20 cellular contexts compared by ENCODE assay signal in the genomic region with DNA sequence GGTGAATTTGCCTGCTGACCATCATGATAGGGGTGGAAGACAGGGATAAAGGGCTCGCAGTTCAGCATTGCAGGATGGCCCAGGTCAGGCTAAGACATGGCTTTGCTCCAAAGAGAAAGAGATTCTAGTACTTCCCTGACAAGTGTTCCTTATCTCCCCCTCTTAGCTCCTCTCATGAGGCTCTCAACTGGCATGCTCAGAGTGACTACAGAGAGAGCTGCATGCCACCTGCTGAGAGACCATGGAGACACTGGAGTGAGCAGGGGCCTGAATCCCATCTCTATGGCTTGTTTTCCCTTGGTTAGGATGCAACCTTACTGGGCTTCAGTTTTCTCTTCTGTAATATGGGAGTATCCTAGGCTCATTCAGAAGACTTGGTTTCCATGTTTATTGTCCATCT.
DNase-seq lines count a peak whose midpoint lies in the region; ATAC-seq lines count a peak whose summit lies in the region.
"Had no signal": no experiment of that assay in that cellular context is flagged by ENCODE, and none has a peak within 500 bp of the region (broad histone marks: within the 10 kb centered on the region; RNA-seq: fewer than 3 reads in every experiment).

No MANE protein-coding gene starts in this region.

- peak overlapping the region; percentile 47 for H3K27ac Mint-ChIP-seq in activated naive CD8-positive, alpha-beta T cell treated with anti-CD3 and anti-CD28 coated beads, Interleukin-2, amount 10 ng/mL, durations not matched to agents 7 days and 5 days
- no peak overlapping the region for H3K27ac Mint-ChIP-seq in activated naive CD8-positive, alpha-beta T cell treated with anti-CD3 and anti-CD28 coated beads, Interleukin-2, amount 50 U/mL, for 24 hours
- H3K27ac Mint-ChIP-seq in memory B cell, result peak overlapping the region; percentile 49
- peak overlapping the region; percentile 13 for H3K27ac Mint-ChIP-seq in stimulated activated memory B cell treated with anti-CD40 and anti-IgM and Interleukin-4, amounts not matched to agents 10 μg/mL and 1 μg/mL and 100 μg/mL, for 72 hours

- no peaks in the 10 kb centered on the region for H3K27me3 Mint-ChIP-seq in activated naive CD8-positive, alpha-beta T cell treated with anti-CD3 and anti-CD28 coated beads, Interleukin-2, amount 10 ng/mL, durations not matched to agents 7 days and 5 days
- no peaks in the 10 kb centered on the region for H3K27me3 Mint-ChIP-seq in activated naive CD8-positive, alpha-beta T cell treated with anti-CD3 and anti-CD28 coated beads, Interleukin-2, amount 50 U/mL, for 24 hours
- no peaks in the 10 kb centered on the region for H3K27me3 Mint-ChIP-seq in memory B cell
- H3K27me3 Mint-ChIP-seq in stimulated activated memory B cell treated with anti-CD40 and anti-IgM and Interleukin-4, amounts not matched to agents 10 μg/mL and 1 μg/mL and 100 μg/mL, for 72 hours, result no peaks in the 10 kb centered on the region

- DNase-seq in NCI-H1417 (lab: John Stamatoyannopoulos, UW), result peak in 2 of 3 experiments; percentile 11 to 19
- no peak for DNase-seq in NCI-H1417 treated with DMSO at 0.1 percent for 48 hours (lab: John Stamatoyannopoulos, UW)
- no peak for DNase-seq in activated naive CD8-positive, alpha-beta T cell treated with anti-CD3 and anti-CD28 coated beads, Interleukin-2, amount 10 ng/mL, durations not matched to agents 7 days and 5 days
- DNase-seq in activated naive CD8-positive, alpha-beta T cell treated with anti-CD3 and anti-CD28 coated beads, Interleukin-2, amount 50 U/mL, for 24 hours, result no peak
- no peak for DNase-seq in memory B cell (ENCODE audit: low spot score in 2 of 2)
- no peak for DNase-seq in NCI-H748 treated with DMSO at 0.1 percent for 48 hours (lab: John Stamatoyannopoulos, UW)
- DNase-seq in H4 (ENCODE audit: low spot score), result no peak
- DNase-seq: AML-193; Caco-2; DMS153; GF-D8; IMR-90; NCI-H1436 treated with DMSO at 0.1 percent for 48 hours; NCI-H2029; NCI-H2171 treated with DMSO at 0.1 percent for 48 hours; NK-92 treated with Interleukin-12 subunit alpha and Interleukin-12 subunit beta, amount 100 ng/mL, for 24 hours; Peyer's patch had no signal

- H3K9me3 Mint-ChIP-seq in activated naive CD8-positive, alpha-beta T cell treated with anti-CD3 and anti-CD28 coated beads, Interleukin-2, amount 10 ng/mL, durations not matched to agents 7 days and 5 days, result no peaks in the 10 kb centered on the region
- no peaks in the 10 kb centered on the region for H3K9me3 Mint-ChIP-seq in activated naive CD8-positive, alpha-beta T cell treated with anti-CD3 and anti-CD28 coated beads, Interleukin-2, amount 50 U/mL, for 24 hours
- H3K9me3 Mint-ChIP-seq in memory B cell, result no peaks in the 10 kb centered on the region
- H3K9me3 Mint-ChIP-seq in stimulated activated memory B cell treated with anti-CD40 and anti-IgM and Interleukin-4, amounts not matched to agents 10 μg/mL and 1 μg/mL and 100 μg/mL, for 72 hours, result no peaks in the 10 kb centered on the region

- peaks cover 24% of the 10 kb centered on the region for H3K36me3 Mint-ChIP-seq in activated naive CD8-positive, alpha-beta T cell treated with anti-CD3 and anti-CD28 coated beads, Interleukin-2, amount 10 ng/mL, durations not matched to agents 7 days and 5 days
- peaks cover 2% of the 10 kb centered on the region for H3K36me3 Mint-ChIP-seq in activated naive CD8-positive, alpha-beta T cell treated with anti-CD3 and anti-CD28 coated beads, Interleukin-2, amount 50 U/mL, for 24 hours (ENCODE audit: low read depth)
- peaks cover 16% of the 10 kb centered on the region for H3K36me3 Mint-ChIP-seq in memory B cell
- peaks cover 11% of the 10 kb centered on the region for H3K36me3 Mint-ChIP-seq in stimulated activated memory B cell treated with anti-CD40 and anti-IgM and Interleukin-4, amounts not matched to agents 10 μg/mL and 1 μg/mL and 100 μg/mL, for 72 hours

- no peak overlapping the region for H3K4me3 Mint-ChIP-seq in activated naive CD8-positive, alpha-beta T cell treated with anti-CD3 and anti-CD28 coated beads, Interleukin-2, amount 10 ng/mL, durations not matched to agents 7 days and 5 days
- no peak overlapping the region for H3K4me3 Mint-ChIP-seq in activated naive CD8-positive, alpha-beta T cell treated with anti-CD3 and anti-CD28 coated beads, Interleukin-2, amount 50 U/mL, for 24 hours
- H3K4me3 Mint-ChIP-seq in memory B cell, result no peak overlapping the region
- no peak overlapping the region for H3K4me3 Mint-ChIP-seq in stimulated activated memory B cell treated with anti-CD40 and anti-IgM and Interleukin-4, amounts not matched to agents 10 μg/mL and 1 μg/mL and 100 μg/mL, for 72 hours

- POLR2A ChIA-PET in activated naive CD8-positive, alpha-beta T cell treated with anti-CD3 and anti-CD28 coated beads, Interleukin-2, amount 10 ng/mL, durations not matched to agents 7 days and 5 days (lab: Charles Lee), result no interaction called here

- ATAC-seq in activated naive CD8-positive, alpha-beta T cell treated with anti-CD3 and anti-CD28 coated beads, Interleukin-2, amount 10 ng/mL, durations not matched to agents 7 days and 5 days (ENCODE audit: low read depth), result no peak
- ATAC-seq in activated naive CD8-positive, alpha-beta T cell treated with anti-CD3 and anti-CD28 coated beads, Interleukin-2, amount 50 U/mL, for 24 hours, result no peak
- no peak for ATAC-seq in memory B cell (ENCODE audit: low read depth)
- no peak for ATAC-seq in stimulated activated memory B cell treated with anti-CD40 and anti-IgM and Interleukin-4, amounts not matched to agents 10 μg/mL and 1 μg/mL and 100 μg/mL, for 72 hours
- ATAC-seq: HCT116, Right ventricle myocardium inferior had no signal

- peaks cover 14% of the 10 kb centered on the region for H3K4me1 Mint-ChIP-seq in activated naive CD8-positive, alpha-beta T cell treated with anti-CD3 and anti-CD28 coated beads, Interleukin-2, amount 10 ng/mL, durations not matched to agents 7 days and 5 days
- H3K4me1 Mint-ChIP-seq in activated naive CD8-positive, alpha-beta T cell treated with anti-CD3 and anti-CD28 coated beads, Interleukin-2, amount 50 U/mL, for 24 hours, result peaks cover 39% of the 10 kb centered on the region
- H3K4me1 Mint-ChIP-seq in memory B cell, result peaks cover 20% of the 10 kb centered on the region
- H3K4me1 Mint-ChIP-seq in stimulated activated memory B cell treated with anti-CD40 and anti-IgM and Interleukin-4, amounts not matched to agents 10 μg/mL and 1 μg/mL and 100 μg/mL, for 72 hours, result peaks cover 21% of the 10 kb centered on the region

Comparison
In these comparisons a context has a peak if more than half of its experiments do, and no peak if none do; other contexts are left out.
1. DNase-seq: peak in NCI-H1417 (2 of 3); none in NCI-H1417 treated with DMSO at 0.1 percent for 48 hours (single experiment), activated naive CD8-positive, alpha-beta T cell treated with anti-CD3 and anti-CD28 coated beads, Interleukin-2, amount 10 ng/mL, durations not matched to agents 7 days and 5 days (single experiment), activated naive CD8-positive, alpha-beta T cell treated with anti-CD3 and anti-CD28 coated beads, Interleukin-2, amount 50 U/mL, for 24 hours (single experiment), memory B cell (0 of 2), NCI-H748 treated with DMSO at 0.1 percent for 48 hours (single experiment) and H4 (single experiment).